17 cellular contexts compared by ENCODE assay signal in the genomic region with DNA sequence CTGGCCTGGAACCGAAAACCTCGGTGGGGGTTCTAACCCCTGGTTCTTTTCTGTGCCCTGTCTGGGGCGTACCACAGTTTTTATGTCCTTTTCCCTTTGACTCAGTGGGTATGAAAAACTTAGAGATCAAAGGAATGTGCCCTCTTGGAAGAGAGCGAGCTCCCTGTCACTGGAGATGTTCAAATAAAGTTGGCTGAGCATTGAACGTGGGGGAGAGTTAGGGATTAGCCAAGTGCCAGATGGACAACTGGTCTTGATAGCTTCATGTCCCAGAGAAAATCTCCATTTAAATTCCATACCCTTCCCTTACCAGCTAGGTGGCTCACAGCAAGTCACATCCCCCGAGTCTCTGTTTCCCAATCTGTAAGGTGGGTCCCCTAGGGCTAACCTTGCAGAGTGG. TPM values are rescaled to one million over a fixed set of nuclear protein-coding genes. Genes with fewer than 3 reads are reported as not detected.
DNase-seq lines count a peak whose midpoint lies in the region; ATAC-seq, FAIRE-seq and TF ChIP-seq lines count a peak whose summit lies in the region.
"Had no signal": no experiment of that assay in that cellular context is flagged by ENCODE, and none has a peak within 500 bp of the region (broad histone marks: within the 10 kb centered on the region; RNA-seq: fewer than 3 reads in every experiment).

No MANE protein-coding gene starts in this region.

- DNase-seq in K562 (ENCODE audit: extremely low read depth in 1 of 4, low spot score in 3 of 4) (no peak), esophagus muscularis mucosa (ENCODE audit: extremely low spot score) (no peak), testis (no peak), HPDE6-E6E7 (ENCODE audit: extremely low spot score) (no peak), globus pallidus (ENCODE audit: low spot score) (no peak)
- no peak for DNase-seq in stimulated activated CD4-positive, alpha-beta T cell treated with anti-CD3 and anti-CD28 coated beads, Interleukin-2, amount 100 ng/mL, for 24 hours
- DNase-seq: aorta; IMR-90; NCI-H1048; NCI-H2107; NCI-H774; stimulated activated CD4-positive, alpha-beta T cell treated with anti-CD3 and anti-CD28 coated beads, Interleukin-12 subunit alpha, Interleukin-12 subunit beta, amount 100 ng/mL, for 4 hours had no signal

- H3K9ac ChIP-seq in K562 (ENCODE audit: insufficient read depth in 1 of 2, low read depth in 2 of 2, low read length in 2 of 2) (no peak overlapping the region), neural cell (ENCODE audit: low read length) (peak overlapping the region; percentile 38)

- no peaks in the 10 kb centered on the region for H3F3A ChIP-seq in neural cell (ENCODE audit: insufficient read depth, low read length, poor library complexity, severe bottlenecking)

- BruUV-seq in K562 (replicated peaks; lab: Mats Ljungman, UMichigan): no TSS peak

- TF ChIP-seq EP300 in K562 (IDR thresholded peaks at IDR 0.05; ENCODE audit: low read length) (no peak), esophagus muscularis mucosa (IDR thresholded peaks at IDR 0.05) (no peak), neural cell (conservative IDR thresholded peaks at IDR 0.05; ENCODE audit: poor library complexity, severe bottlenecking) (no peak)

- H3K27me3 ChIP-seq in K562 (ENCODE audit: control insufficient read depth in 2 of 2, insufficient read depth in 2 of 2, low read length in 2 of 2): peaks cover 17 to 66% of the 10 kb centered on the region in 2 experiments
- H3K27me3 ChIP-seq in esophagus muscularis mucosa: peaks cover 0 to 58% (median 0%) of the 10 kb centered on the region in 4 donors
- H3K27me3 ChIP-seq in neural cell (ENCODE audit: insufficient read depth, low read depth, low read length): no peaks in the 10 kb centered on the region
- no peaks in the 10 kb centered on the region for H3K27me3 ChIP-seq in testis

- no peaks in the 10 kb centered on the region for H3K79me2 ChIP-seq in K562 (ENCODE audit: control insufficient read depth, insufficient read depth, low read length)
- H3K79me2 ChIP-seq in neural cell (replicated peaks; ENCODE audit: insufficient read depth, low read length): peaks cover 47% of the 10 kb centered on the region

- H3K9me2 ChIP-seq in neural cell (ENCODE audit: insufficient read depth, low read length): no peaks in the 10 kb centered on the region

- no peak overlapping the region for H2AFZ ChIP-seq in K562 (ENCODE audit: low read depth, low read length)
- H2AFZ ChIP-seq in neural cell (ENCODE audit: low read depth, low read length): no peak overlapping the region

- TF ChIP-seq POLR2A in K562 (conservative IDR thresholded peaks at IDR 0.05) (no peak), esophagus muscularis mucosa (IDR thresholded peaks at IDR 0.05; ENCODE audit: low read depth) (no peak), testis (IDR thresholded peaks at IDR 0.05) (no peak)

- H3K4me1 ChIP-seq in K562 (replicated peaks in 1 of 2; ENCODE audit: control insufficient read depth in 2 of 2, insufficient read depth in 2 of 2, low read length in 2 of 2) (peaks cover 0 to 12% of the 10 kb centered on the region in 2 experiments; a peak in 2 of 5 replicates), esophagus muscularis mucosa (peaks cover 45 to 72% (median 62%) of the 10 kb centered on the region in 4 donors), testis (peaks cover 74% of the 10 kb centered on the region)

- H3K4me3 ChIP-seq in K562 (no peak overlapping the region), esophagus muscularis mucosa (no peak overlapping the region), neural cell (ENCODE audit: low read length) (no peak overlapping the region), testis (no peak overlapping the region)

- intact Hi-C loops in K562 (cut with micrococcal nuclease) (no loop called here), esophagus muscularis mucosa (cut with DNase I) (no loop called here), testis (cut with DNase I; ENCODE audit: low total_unique reads) (no loop called here)

- no peak overlapping the region for H3K4me2 ChIP-seq in K562 (ENCODE audit: insufficient read depth, low read length)
- no peak overlapping the region for H3K4me2 ChIP-seq in neural cell (ENCODE audit: low read length)

- no peaks in the 10 kb centered on the region for H3K9me3 ChIP-seq in K562 (replicated peaks; ENCODE audit: control insufficient read depth, insufficient read depth, low read depth, low read length)
- H3K9me3 ChIP-seq in esophagus muscularis mucosa: no peaks in the 10 kb centered on the region
- H3K9me3 ChIP-seq in neural cell (ENCODE audit: low read length): no peaks in the 10 kb centered on the region
- H3K9me3 ChIP-seq in testis: no peaks in the 10 kb centered on the region
- H3K9me3 ChIP-seq: neutrophil had no signal

- FAIRE-seq in K562 (lab: Jason Lieb, UNC): no peak
- FAIRE-seq: GM18507 had no signal

- H3K9me1 ChIP-seq in K562 (ENCODE audit: control insufficient read depth, insufficient read depth, low read length): no peaks in the 10 kb centered on the region

- POLR2A ChIA-PET in K562 (lab: Yijun Ruan, JAX): interaction anchor here (0.7 to 1.6 kb wide), 3 partner anchors 34 to 190 kb away, joined by 3 to 5 read pairs (median 3); partner anchors contain the start of genes CIAPIN1 and COQ9

- H4K20me1 ChIP-seq in K562 (replicated peaks; ENCODE audit: control insufficient read depth, insufficient read depth, low read length): peaks cover 6% of the 10 kb centered on the region; the same call in 1 of the 2 replicates
- H4K20me1 ChIP-seq in neural cell (ENCODE audit: insufficient read depth): peaks cover 10% of the 10 kb centered on the region

- H3K27ac ChIP-seq in K562 (ENCODE audit: extremely low read depth, low read depth, low read length): no peak overlapping the region
- peak overlapping the region; percentile 55 to 67 (median 62) for H3K27ac ChIP-seq in esophagus muscularis mucosa (replicated peaks in 1 of 4)
- H3K27ac ChIP-seq in neural cell (ENCODE audit: low read length): no peak overlapping the region
- peak overlapping the region; percentile 60 to 77 for H3K27ac ChIP-seq in testis
- H3K27ac ChIP-seq: neutrophil had no signal

- ATAC-seq in K562: no peak

- WGBS in K562 (ENCODE audit: insufficient coverage, low coverage, missing lambda C conversion rate): 2% methylated on average over 6 of the region's 6 CpGs
- 77% methylated on average over 6 of the region's 6 CpGs for WGBS in esophagus muscularis mucosa
- 59 to 60% methylated on average over 6 of the region's 6 CpGs for WGBS in testis, 2 donors

- in situ Hi-C loops in K562 (cut with MboI): no loop called here

- TF ChIP-seq RAD21 in K562 (CRISPR knock-in tag; conservative IDR thresholded peaks at IDR 0.05 in 1 of 2, IDR thresholded peaks at IDR 0.05 in 1 of 2): no peak
- TF ChIP-seq RAD21 in neural cell (conservative IDR thresholded peaks at IDR 0.05): no peak

- CTCF ChIA-PET in K562 (lab: Yijun Ruan, JAX; ENCODE audit: low intra/inter-chr PET ratio): interaction anchor here (1.2 kb wide), 1 partner anchor 46 kb away, joined by 4 read pairs; no protein-coding TSS in a partner anchor

- TF ChIP-seq CTCF in K562 (IDR thresholded peaks at IDR 0.05 in 2 of 3, conservative IDR thresholded peaks at IDR 0.05 in 1 of 3; ENCODE audit: insufficient read depth in 2 of 3, low read depth in 1 of 3, low read length in 3 of 3): no peak
- no peak for TF ChIP-seq CTCF in esophagus muscularis mucosa (IDR thresholded peaks at IDR 0.05)
- TF ChIP-seq CTCF in neural cell (IDR thresholded peaks at IDR 0.05; ENCODE audit: poor library complexity, severe bottlenecking): no peak
- no peak for TF ChIP-seq CTCF in testis (IDR thresholded peaks at IDR 0.05)

- no peaks in the 10 kb centered on the region for H3K36me3 ChIP-seq in K562 (ENCODE audit: control insufficient read depth, insufficient read depth, low read length)
- no peaks in the 10 kb centered on the region for H3K36me3 ChIP-seq in esophagus muscularis mucosa
- no peaks in the 10 kb centered on the region for H3K36me3 ChIP-seq in neural cell (ENCODE audit: insufficient read depth, low read length)
- H3K36me3 ChIP-seq in testis (ENCODE audit: low read depth, missing control alignments): no peaks in the 10 kb centered on the region
- H3K36me3 ChIP-seq: neutrophil had no signal

RNA-seq across cellular contexts. Expression of gene ADGRG1, which starts 9.5 kb away (rescaled TPM):
- total RNA-seq in K562 (2011; cell fraction: chromatin; rRNA removed; ENCODE audit: low replicate concordance): 0.81 and 1.3 TPM in 2 replicates
- total RNA-seq in K562 (2011; cell fraction: nucleolus; rRNA removed): 0.79 and 1.0 TPM in 2 replicates
- total RNA-seq in K562 (2011; cell fraction: nucleoplasm; rRNA removed): 0.81 and 2.1 TPM in 2 replicates
- total RNA-seq in K562 (2014; rRNA removed) (not detected in 2 replicates), K562 (2014; rRNA removed; fragmentation: Illumina TruSeq; extraction: Trizol) (not detected in 2 replicates), K562 (2015; rRNA removed; fragmentation: Illumina TruSeq; extraction: Trizol) (not detected in 2 replicates), K562 (2021) (0.31 TPM in 1 of 2 replicates, not detected in the other), esophagus muscularis mucosa (10 to 100 TPM; 17.4 to 21.4 (median 19.1) TPM), testis (100 to 1,000 TPM; 296 to 346 TPM)
- polyA plus RNA-seq in K562 (2011; rRNA removed) (0.04 and 0.57 TPM in 2 replicates), K562 (2014; fragmentation: Illumina TruSeq; extraction: Trizol) (0.16 and 0.29 TPM in 2 replicates), K562 (2014; fragmentation: Nextera tagmentation; extraction: Ambion mirVana) (not detected), K562 (2014; rRNA removed) (0.34 TPM in 1 of 2 replicates, not detected in the other), neural cell (80.6 and 86.8 TPM in 2 replicates), testis (ENCODE audit: insufficient read depth, low read depth, low replicate concordance) (134 TPM)
- 0.12 and 0.15 TPM in 2 replicates for polyA plus RNA-seq in K562 (2011; cell fraction: cytosol; rRNA removed)
- 0.70 and 0.81 TPM in 2 replicates for polyA plus RNA-seq in K562 (2011; cell fraction: nucleus; rRNA removed)
- 0.39 and 0.44 TPM in 2 replicates for polyA plus RNA-seq in K562 (2012)
- polyA minus RNA-seq in K562 (2011; rRNA and poly(A)+ RNA removed): 0.18 TPM in 2 replicates
- not detected in 2 replicates for polyA minus RNA-seq in K562 (2011; cell fraction: cytosol; rRNA and poly(A)+ RNA removed)
- polyA minus RNA-seq in K562 (2011; cell fraction: nucleus; rRNA and poly(A)+ RNA removed): 0.33 TPM in 1 of 2 replicates, not detected in the other
- polyA minus RNA-seq in neural cell: 122 and 124 TPM in 2 replicates

RNA-seq across cellular contexts. Expression of gene ADGRG3, which starts 30.1 kb away (rescaled TPM):
- 0.40 and 1.00 TPM in 2 replicates for total RNA-seq in K562 (2011; cell fraction: chromatin; rRNA removed; ENCODE audit: low replicate concordance)
- total RNA-seq in K562 (2011; cell fraction: nucleolus; rRNA removed): 0.17 and 0.66 TPM in 2 replicates
- total RNA-seq in K562 (2011; cell fraction: nucleoplasm; rRNA removed): 0.29 TPM in 1 of 2 replicates, not detected in the other
- not detected in 2 replicates for total RNA-seq in K562 (2014; rRNA removed)
- total RNA-seq in K562 (2014; rRNA removed; fragmentation: Illumina TruSeq; extraction: Trizol): 0.16 TPM in 1 of 2 replicates, not detected in the other
- 0.08 TPM in 1 of 2 replicates, not detected in the other for total RNA-seq in K562 (2015; rRNA removed; fragmentation: Illumina TruSeq; extraction: Trizol)
- total RNA-seq in K562 (2021): 0.09 and 0.16 TPM in 2 replicates
- 0.13 and 0.18 TPM in 2 replicates for polyA plus RNA-seq in K562 (2011; rRNA removed)
- polyA plus RNA-seq in K562 (2011; cell fraction: cytosol; rRNA removed): 0.09 and 0.18 TPM in 2 replicates
- 0.51 and 0.59 TPM in 2 replicates for polyA plus RNA-seq in K562 (2011; cell fraction: nucleus; rRNA removed)
- polyA plus RNA-seq in K562 (2012): 0.03 and 2.0 TPM in 2 replicates
- polyA plus RNA-seq in K562 (2014; fragmentation: Illumina TruSeq; extraction: Trizol): 0.09 and 0.10 TPM in 2 replicates
- polyA plus RNA-seq in K562 (2014; fragmentation: Nextera tagmentation; extraction: Ambion mirVana): under 1 TPM; 0.10 to 0.30 TPM
- 0.24 and 0.52 TPM in 2 replicates for polyA plus RNA-seq in K562 (2014; rRNA removed)
- 0.21 TPM in 1 of 2 replicates, not detected in the other for polyA minus RNA-seq in K562 (2011; rRNA and poly(A)+ RNA removed)
- polyA minus RNA-seq in K562 (2011; cell fraction: cytosol; rRNA and poly(A)+ RNA removed): not detected in 2 replicates
- 0.27 TPM in 1 of 2 replicates, not detected in the other for polyA minus RNA-seq in K562 (2011; cell fraction: nucleus; rRNA and poly(A)+ RNA removed)
- total RNA-seq in esophagus muscularis mucosa: 1 to 10 TPM; 2.0 to 9.6 (median 3.7) TPM
- 0.62 and 0.86 TPM in 2 replicates for polyA plus RNA-seq in neural cell
- 0.49 TPM in 1 of 2 replicates, not detected in the other for polyA minus RNA-seq in neural cell
- under 1 TPM; 0.37 to 0.63 TPM for total RNA-seq in testis
- 0.82 TPM for polyA plus RNA-seq in testis (ENCODE audit: insufficient read depth, low read depth, low replicate concordance)
- total RNA-seq: activated T-helper 2 cell treated with anti-CD3 and anti-CD28 coated beads, Interferon-gamma antibody, Interleukin-2, Interleukin-4, amounts not matched to agents 10 μg/mL and 5 μg/mL and 100 μg/mL, durations not matched to agents 14 hours and 24 hours and 36 hours; IMR-90 had no signal
- polyA plus RNA-seq: BJ, IMR-90 had no signal

RNA-seq across cellular contexts. Expression of gene DRC7, which starts 56.6 kb away (rescaled TPM):
- 0.90 and 1.9 TPM in 2 replicates for total RNA-seq in K562 (2011; cell fraction: chromatin; rRNA removed; ENCODE audit: low replicate concordance)
- not detected in 2 replicates for total RNA-seq in K562 (2011; cell fraction: nucleolus; rRNA removed)
- 0.15 TPM in 1 of 2 replicates, not detected in the other for total RNA-seq in K562 (2011; cell fraction: nucleoplasm; rRNA removed)
- total RNA-seq in K562 (2014; rRNA removed) (0.09 TPM in 1 of 2 replicates, not detected in the other), K562 (2014; rRNA removed; fragmentation: Illumina TruSeq; extraction: Trizol) (0.04 TPM in 1 of 2 replicates, not detected in the other), K562 (2015; rRNA removed; fragmentation: Illumina TruSeq; extraction: Trizol) (0.19 and 0.33 TPM in 2 replicates), K562 (2021) (0.22 and 0.24 TPM in 2 replicates), esophagus muscularis mucosa (under 1 TPM in 2 of 4 donors, not detected in 2; under 0.01 to 0.17 TPM), testis (10 to 100 TPM; 35.4 to 62.7 TPM)
- polyA plus RNA-seq in K562 (2011; rRNA removed) (0.13 and 0.53 TPM in 2 replicates), K562 (2014; fragmentation: Illumina TruSeq; extraction: Trizol) (0.12 and 0.29 TPM in 2 replicates), K562 (2014; fragmentation: Nextera tagmentation; extraction: Ambion mirVana) (not detected), K562 (2014; rRNA removed) (not detected in 2 replicates), neural cell (0.10 and 1.4 TPM in 2 replicates), testis (ENCODE audit: insufficient read depth, low read depth, low replicate concordance) (199 TPM)
- polyA plus RNA-seq in K562 (2011; cell fraction: cytosol; rRNA removed): 0.07 and 0.40 TPM in 2 replicates
- polyA plus RNA-seq in K562 (2011; cell fraction: nucleus; rRNA removed): 0.65 and 1.0 TPM in 2 replicates
- polyA plus RNA-seq in K562 (2012): 0.51 and 1.4 TPM in 2 replicates
- 0.35 and 0.69 TPM in 2 replicates for polyA minus RNA-seq in K562 (2011; rRNA and poly(A)+ RNA removed)
- polyA minus RNA-seq in K562 (2011; cell fraction: cytosol; rRNA and poly(A)+ RNA removed): not detected in 2 replicates
- 0.27 and 0.67 TPM in 2 replicates for polyA minus RNA-seq in K562 (2011; cell fraction: nucleus; rRNA and poly(A)+ RNA removed)
- polyA minus RNA-seq in neural cell: 0.49 and 0.69 TPM in 2 replicates
- total RNA-seq: activated T-helper 2 cell treated with anti-CD3 and anti-CD28 coated beads, Interferon-gamma antibody, Interleukin-2, Interleukin-4, amounts not matched to agents 10 μg/mL and 5 μg/mL and 100 μg/mL, durations not matched to agents 14 hours and 24 hours and 36 hours; aorta; IMR-90 had no signal
- polyA plus RNA-seq: BJ, IMR-90 had no signal

Comparison
In these comparisons a context has a peak if more than half of its experiments do, and no peak if none do; other contexts are left out.
1. H3K27ac ChIP-seq: peak in esophagus muscularis mucosa (4 of 4) and testis (2 of 2); none in K562 (single experiment) and neural cell (single experiment).
2. RNA of gene ADGRG1, which starts 9.5 kb away (total RNA-seq): 296 to 346 TPM in testis and 17.4 to 21.4 TPM in esophagus muscularis mucosa; 0.31 to 2.1 TPM in K562; every median in the first group is over 4 times any median in the second.
3. RNA of gene DRC7, which starts 56.6 kb away (total RNA-seq): 35.4 to 62.7 TPM in testis; 0.04 to 1.9 TPM in K562 and under 0.01 to 0.17 TPM in esophagus muscularis mucosa; every median in the first group is over 10 times any median in the second.